In genomic region chr11:62712413-62712812, GRCh38 we compare ENCODE assay signal across 12 cellular contexts. TPM values are rescaled to one million over a fixed set of nuclear protein-coding genes. Genes with fewer than 3 reads are reported as not detected.
DNase-seq lines count a peak whose midpoint lies in the region; ATAC-seq and TF ChIP-seq lines count a peak whose summit lies in the region.
"Had no signal": no experiment of that assay in that cellular context is flagged by ENCODE, and none has a peak within 500 bp of the region (broad histone marks: within the 10 kb centered on the region; RNA-seq: fewer than 3 reads in every experiment).

No MANE protein-coding gene starts in this region.

- peaks cover 43% of the 10 kb centered on the region for H3K36me3 ChIP-seq in CD8-positive, alpha-beta T cell (ENCODE audit: insufficient read depth, low read length)
- peaks cover 17% of the 10 kb centered on the region for H3K36me3 ChIP-seq in mucosa of stomach (ENCODE audit: control insufficient read depth, insufficient read depth, low read length)

- H3K27me3 Mint-ChIP-seq in CD8-positive, alpha-beta T cell (ENCODE audit: low read depth), result no peaks in the 10 kb centered on the region
- H3K27me3 Mint-ChIP-seq in T-helper 17 cell, result no peaks in the 10 kb centered on the region

- H3K27ac Mint-ChIP-seq in CD8-positive, alpha-beta T cell, result peak overlapping the region; percentile 72
- peak overlapping the region; percentile 91 for H3K27ac Mint-ChIP-seq in T-helper 17 cell

- no peak for TF ChIP-seq CTCF in CD8-positive, alpha-beta T cell (IDR thresholded peaks at IDR 0.05)
- TF ChIP-seq CTCF in GM13977 (IDR thresholded peaks at IDR 0.05; ENCODE audit: extremely low read depth, insufficient read depth, missing control alignments), result no peak

- peaks cover 71% of the 10 kb centered on the region for H3K36me3 Mint-ChIP-seq in CD8-positive, alpha-beta T cell
- H3K36me3 Mint-ChIP-seq in T-helper 17 cell (ENCODE audit: low read depth), result no peaks in the 10 kb centered on the region

- no peak overlapping the region for H3K4me3 ChIP-seq in CD8-positive, alpha-beta T cell (ENCODE audit: low read depth, low read length)
- H3K4me3 ChIP-seq in mucosa of stomach (ENCODE audit: low read length), result no peak overlapping the region
- H3K4me3 ChIP-seq: esophagus squamous epithelium had no signal

- intact Hi-C loops in CD8-positive, alpha-beta T cell (cut with DNase I, micrococcal nuclease), result no loop called here

- H3K27me3 ChIP-seq in CD8-positive, alpha-beta T cell (ENCODE audit: insufficient read depth, low read length), result no peaks in the 10 kb centered on the region
- H3K27me3 ChIP-seq in mucosa of stomach (ENCODE audit: control insufficient read depth, insufficient read depth, low read length), result no peaks in the 10 kb centered on the region
- H3K27me3 ChIP-seq: esophagus squamous epithelium had no signal

- no peaks in the 10 kb centered on the region for H3K9me3 ChIP-seq in CD8-positive, alpha-beta T cell (ENCODE audit: low read length)
- H3K9me3 ChIP-seq in T-helper 17 cell (ENCODE audit: control insufficient read depth, low read length, poor library complexity, severe bottlenecking) (no peaks in the 10 kb centered on the region), mucosa of stomach (ENCODE audit: control insufficient read depth, low read length) (no peaks in the 10 kb centered on the region)
- H3K9me3 ChIP-seq: esophagus squamous epithelium had no signal

- DNase-seq in CD8-positive, alpha-beta T cell, result no peak
- DNase-seq in T-helper 17 cell, result no peak
- DNase-seq in GM13977 (ENCODE audit: low spot score), result no peak
- no peak for DNase-seq in effector CD4-positive, alpha-beta T cell
- DNase-seq: anterior cingulate cortex, esophagus squamous epithelium, islet precursor cell, NCI-H187, WERI-Rb-1 had no signal

- no peak for ATAC-seq in CD8-positive, alpha-beta T cell
- no peak for ATAC-seq in T-helper 17 cell
- no peak for ATAC-seq in esophagus mucosa
- ATAC-seq: Panc1 had no signal

- H3K4me1 Mint-ChIP-seq in CD8-positive, alpha-beta T cell (ENCODE audit: low read depth), result peaks cover 55% of the 10 kb centered on the region
- peaks cover 41% of the 10 kb centered on the region for H3K4me1 Mint-ChIP-seq in T-helper 17 cell

- in situ Hi-C loops in GM13977 (cut with MboI; ENCODE audit: low pct_unique_long_range_greater_than_20kb, low sequenced_read_pairs, unreplicated experiment), result no loop called here

- H3K9me3 Mint-ChIP-seq in CD8-positive, alpha-beta T cell, result no peaks in the 10 kb centered on the region

- CTCF ChIA-PET in CD8-positive, alpha-beta T cell (lab: Charles Lee), result interaction anchor here (0.6 kb wide), 1 partner anchor 193 kb away, joined by 3 read pairs; no protein-coding TSS in a partner anchor

- peak overlapping the region; percentile 38 for H3K9ac ChIP-seq in mucosa of stomach (ENCODE audit: low read length)

- no peak overlapping the region for H3K27ac ChIP-seq in CD8-positive, alpha-beta T cell (ENCODE audit: low read depth, low read length)
- H3K27ac ChIP-seq: esophagus squamous epithelium, WERI-Rb-1 had no signal

- POLR2A ChIA-PET in CD8-positive, alpha-beta T cell (lab: Charles Lee), result interaction anchor here (1.2 to 6.2 kb wide), 2 partner anchors 15 to 42 kb away, joined by 3 to 36 read pairs; partner anchors contain the start of genes HNRNPUL2, TTC9C and ZBTB3

- H3K4me3 Mint-ChIP-seq in CD8-positive, alpha-beta T cell, result no peak overlapping the region
- no peak overlapping the region for H3K4me3 Mint-ChIP-seq in T-helper 17 cell

- H3K4me1 ChIP-seq in CD8-positive, alpha-beta T cell (ENCODE audit: insufficient read depth, low read length), result peaks cover 25% of the 10 kb centered on the region
- peaks cover 46% of the 10 kb centered on the region for H3K4me1 ChIP-seq in mucosa of stomach (ENCODE audit: control insufficient read depth, insufficient read depth, low read length)

RNA-seq across cellular contexts. Expression of gene GNG3, which starts 4.9 kb away (rescaled TPM):
- total RNA-seq in CD8-positive, alpha-beta T cell, result not detected
- total RNA-seq in T-helper 17 cell (not detected), esophagus mucosa (not detected)
- total RNA-seq: esophagus squamous epithelium had no signal

RNA-seq across cellular contexts. Expression of gene BSCL2, which starts 5.2 kb away (rescaled TPM):
- total RNA-seq in CD8-positive, alpha-beta T cell, result 10 to 100 TPM; 12.5 to 14.0 TPM
- total RNA-seq in T-helper 17 cell (10 to 100 TPM; 20.8 to 20.9 TPM), esophagus mucosa (42.4 TPM)

RNA-seq across cellular contexts. Expression of gene HNRNPUL2, which starts 14.8 kb away (rescaled TPM):
- total RNA-seq in CD8-positive, alpha-beta T cell, result 10 to 100 TPM; 29.6 to 31.5 TPM
- total RNA-seq in T-helper 17 cell, result 10 to 100 TPM; 41.4 to 43.2 TPM
- total RNA-seq in esophagus mucosa, result 29.5 TPM

RNA-seq across cellular contexts. Expression of gene TTC9C, which starts 15.9 kb away (rescaled TPM):
- total RNA-seq in CD8-positive, alpha-beta T cell, result 1 to 10 TPM; 5.3 to 6.4 TPM
- total RNA-seq in T-helper 17 cell (10 to 100 TPM; 11.0 to 14.1 TPM), esophagus mucosa (13.5 TPM)

RNA-seq across cellular contexts. Expression of gene LRRN4CL, which starts 23.1 kb away (rescaled TPM):
- not detected for total RNA-seq in CD8-positive, alpha-beta T cell
- not detected for total RNA-seq in T-helper 17 cell
- total RNA-seq in esophagus mucosa, result 1.1 TPM
